Comparison of ENCODE assay signal across 8 cellular contexts in genomic region chr9:124285903-124286291, GRCh38. TPM values are rescaled to one million over a fixed set of nuclear protein-coding genes. Genes with fewer than 3 reads are reported as not detected.
DNase-seq lines count a peak whose midpoint lies in the region; ATAC-seq, FAIRE-seq and TF ChIP-seq lines count a peak whose summit lies in the region.

No MANE protein-coding gene starts in this region.

- H3K4me3 ChIP-seq in AG10803 (ENCODE audit: low read length) (no peak overlapping the region; the same call in 1 of the 2 replicates), gastroesophageal sphincter (peak overlapping the region in 1 of 2 donors; percentile 16), WERI-Rb-1 (ENCODE audit: low read depth, low read length) (no peak overlapping the region)

- DNase-seq in AG10803 (ENCODE audit: low read depth) (peak; percentile 98), HTR-8/SVneo (ENCODE audit: insufficient read length, low spot score) (peak; percentile 67), sciatic nerve (ENCODE audit: low spot score) (peak; percentile 92), NCI-H69 (lab: John Stamatoyannopoulos, UW) (no peak), WERI-Rb-1 (no peak)
- DNase-seq in activated CD8-positive, alpha-beta memory T cell treated with anti-CD3 and anti-CD28 coated beads, Interleukin-2, amount 50 U/mL, for 24 hours (ENCODE audit: extremely low read depth) = peak; percentile 23

- intact Hi-C loops in sciatic nerve (cut with DNase I) = no loop called here

- H3K27ac ChIP-seq in gastroesophageal sphincter (peak overlapping the region; percentile 52 to 89 (median 81)), WERI-Rb-1 (no peak overlapping the region)

- WGBS in gastroesophageal sphincter (ENCODE audit: low coverage in 1 of 2), 2 donors = 19 to 20% methylated on average over 6 to 8 of the region's 9 CpGs

- no peaks in the 10 kb centered on the region for H3K36me3 ChIP-seq in gastroesophageal sphincter
- H3K36me3 ChIP-seq in WERI-Rb-1 = 0 out of 2 replicates have a peak, but pooled peaks cover under 1% of the 10 kb centered on the region

- H3K27me3 ChIP-seq in gastroesophageal sphincter (no peaks in the 10 kb centered on the region), WERI-Rb-1 (ENCODE audit: insufficient read depth, low read depth, severe bottlenecking) (no peaks in the 10 kb centered on the region)

- TF ChIP-seq EP300 in gastroesophageal sphincter (IDR thresholded peaks at IDR 0.05) = no peak

- no peak for FAIRE-seq in HTR-8/SVneo (lab: Jason Lieb, UNC)

- peaks cover 0 to 96% (median 51%) of the 10 kb centered on the region in 3 donors for H3K4me1 ChIP-seq in gastroesophageal sphincter

- no peak for TF ChIP-seq POLR2A in gastroesophageal sphincter (IDR thresholded peaks at IDR 0.05)

- peak; percentile 21 for ATAC-seq in GM19324 (IDR thresholded peaks at IDR 0.05; ENCODE audit: low FRiP score, unreplicated experiment)
- ATAC-seq in gastroesophageal sphincter = peak; percentile 73
- ATAC-seq in sciatic nerve = peak; percentile 82

- H3K9me3 ChIP-seq in gastroesophageal sphincter = no peaks in the 10 kb centered on the region
- H3K9me3 ChIP-seq in WERI-Rb-1 (ENCODE audit: severe bottlenecking) = no peaks in the 10 kb centered on the region

- TF ChIP-seq CTCF in AG10803 (conservative IDR thresholded peaks at IDR 0.05; ENCODE audit: low read length) (no peak), gastroesophageal sphincter (IDR thresholded peaks at IDR 0.05) (no peak), WERI-Rb-1 (IDR thresholded peaks at IDR 0.05; ENCODE audit: low read depth, low read length) (no peak)

RNA-seq across cellular contexts. Expression of gene NEK6, which starts 28.1 kb away (rescaled TPM):
- total RNA-seq in gastroesophageal sphincter (10 to 100 TPM; 13.2 to 31.7 (median 19.3) TPM), sciatic nerve (103 TPM)

Comparison
In these comparisons a context has a peak if more than half of its experiments do, and no peak if none do; other contexts are left out.
1. DNase-seq: peak in AG10803 (single experiment), HTR-8/SVneo (single experiment), activated CD8-positive, alpha-beta memory T cell treated with anti-CD3 and anti-CD28 coated beads, Interleukin-2, amount 50 U/mL, for 24 hours (single experiment) and sciatic nerve (single experiment); none in NCI-H69 (single experiment) and WERI-Rb-1 (single experiment).
2. ATAC-seq: peak in every context shown above with its lines; median percentile 82 in sciatic nerve; 73 in gastroesophageal sphincter; 21 in GM19324.